16 cellular contexts compared by ENCODE assay signal in the genomic region with DNA sequence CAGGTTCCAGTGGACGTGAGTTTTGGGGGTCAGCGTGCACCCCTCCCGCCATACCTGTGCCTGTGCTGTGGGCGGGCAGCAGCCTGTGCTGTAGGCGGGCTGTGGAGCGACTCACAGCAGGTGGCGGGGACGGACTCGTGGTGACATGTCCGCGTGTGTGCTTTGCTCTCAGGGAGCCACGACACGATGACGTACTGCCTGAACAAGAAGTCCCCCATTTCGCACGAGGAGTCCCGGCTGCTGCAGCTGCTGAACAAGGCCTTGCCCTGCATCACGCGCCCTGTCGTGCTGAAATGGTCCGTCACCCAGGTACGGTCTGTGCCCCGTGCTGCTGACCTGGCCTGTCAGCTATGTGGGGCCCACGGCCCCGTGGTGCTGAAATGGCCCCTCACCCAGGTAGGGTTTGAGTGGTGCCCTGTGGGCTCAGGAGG. TPM values are rescaled to one million over a fixed set of nuclear protein-coding genes. Genes with fewer than 3 reads are reported as not detected.
DNase-seq lines count a peak whose midpoint lies in the region; ATAC-seq and TF ChIP-seq lines count a peak whose summit lies in the region.
"Had no signal": no experiment of that assay in that cellular context is flagged by ENCODE, and none has a peak within 500 bp of the region (broad histone marks: within the 10 kb centered on the region; RNA-seq: fewer than 3 reads in every experiment).

No MANE protein-coding gene starts in this region.

- H3K4me1 ChIP-seq in mucosa of descending colon (ENCODE audit: low read depth) = no peaks in the 10 kb centered on the region
- no peaks in the 10 kb centered on the region for H3K4me1 ChIP-seq in upper lobe of right lung

- H3K4me1 Mint-ChIP-seq in chondrocyte (ENCODE audit: low read depth) = peaks cover 2% of the 10 kb centered on the region

- H3K36me3 Mint-ChIP-seq in chondrocyte (ENCODE audit: low read depth) = peaks cover 5% of the 10 kb centered on the region

- no peaks in the 10 kb centered on the region for H3K27me3 ChIP-seq in upper lobe of right lung

- intact Hi-C loops in Right ventricle myocardium superior (cut with DNase I) (no loop called here), Right ventricle myocardium inferior (cut with DNase I) (no loop called here), mucosa of descending colon (cut with DNase I, micrococcal nuclease) (no loop called here), upper lobe of right lung (cut with DNase I) (no loop called here)

- ATAC-seq in Right ventricle myocardium superior (ENCODE audit: poor library complexity) (no peak), Right ventricle myocardium inferior (no peak), mucosa of descending colon (no peak), upper lobe of right lung (peak; percentile 11), esophagus mucosa (no peak), GM18909 (IDR thresholded peaks at IDR 0.05; ENCODE audit: poor library complexity, unreplicated experiment) (no peak), GM18858 (IDR thresholded peaks at IDR 0.05; ENCODE audit: unreplicated experiment) (no peak)
- ATAC-seq: Panc1 had no signal

- H3K36me3 ChIP-seq in mucosa of descending colon (ENCODE audit: low read depth) (no peaks in the 10 kb centered on the region), upper lobe of right lung (peaks cover 66% of the 10 kb centered on the region)

- DNase-seq in Right ventricle myocardium superior (peak; percentile 37), Right ventricle myocardium inferior (ENCODE audit: missing footprints) (no peak), chondrocyte (ENCODE audit: low spot score) (peak; percentile 82), mucosa of descending colon (peak in 2 of 3 donors; percentile 20 to 43), upper lobe of right lung (peak; percentile 51)
- DNase-seq: Caco-2, NCI-H1417, NCI-H1930, NCI-H2171 treated with DMSO at 0.1 percent for 48 hours, SIG-M5 had no signal

- no peak overlapping the region for H3K27ac Mint-ChIP-seq in chondrocyte (ENCODE audit: unreplicated experiment)
- H3K27ac Mint-ChIP-seq: IgD-negative memory B cell had no signal

- no peak overlapping the region for H3K27ac ChIP-seq in upper lobe of right lung

- no peaks in the 10 kb centered on the region for H3K27me3 Mint-ChIP-seq in chondrocyte (ENCODE audit: low read depth)
- H3K27me3 Mint-ChIP-seq: IgD-negative memory B cell had no signal

- H3K9me3 Mint-ChIP-seq in chondrocyte (ENCODE audit: low read depth) = no peaks in the 10 kb centered on the region

- H3K4me3 ChIP-seq in mucosa of descending colon (no peak overlapping the region), upper lobe of right lung (no peak overlapping the region)

- no peaks in the 10 kb centered on the region for H3K9me3 ChIP-seq in mucosa of descending colon
- no peaks in the 10 kb centered on the region for H3K9me3 ChIP-seq in upper lobe of right lung
- H3K9me3 ChIP-seq: Caco-2 had no signal

- H3K4me3 Mint-ChIP-seq in chondrocyte (ENCODE audit: unreplicated experiment) = no peak overlapping the region
- H3K4me3 Mint-ChIP-seq: CD14-positive monocyte, IgD-negative memory B cell had no signal

- TF ChIP-seq CTCF in chondrocyte (IDR thresholded peaks at IDR 0.05) (no peak), mucosa of descending colon (IDR thresholded peaks at IDR 0.05) (no peak), upper lobe of right lung (IDR thresholded peaks at IDR 0.05) (no peak)

RNA-seq across cellular contexts. Expression of gene PLCXD1, which starts 7.4 kb away (rescaled TPM):
- total RNA-seq in Right ventricle myocardium superior (5.1 TPM), Right ventricle myocardium inferior (6.1 TPM), chondrocyte (6.8 to 8.0 TPM (median 7.7 TPM) in 3 replicates), mucosa of descending colon (10 to 100 TPM; 12.6 to 20.7 (median 13.8) TPM), upper lobe of right lung (34.4 TPM), esophagus mucosa (17.8 TPM)

RNA-seq across cellular contexts. Expression of gene GTPBP6, which starts 30.0 kb away (rescaled TPM):
- 50.8 TPM for total RNA-seq in Right ventricle myocardium superior
- total RNA-seq in Right ventricle myocardium inferior = 51.4 TPM
- total RNA-seq in chondrocyte = 37.6 to 42.2 TPM (median 42.0 TPM) in 3 replicates
- total RNA-seq in mucosa of descending colon = 10 to 100 TPM; 49.8 to 55.8 (median 54.1) TPM
- total RNA-seq in upper lobe of right lung = 55.1 TPM
- total RNA-seq in esophagus mucosa = 35.3 TPM
